Comparison of ENCODE assay signal across 18 cellular contexts in the genomic region with DNA sequence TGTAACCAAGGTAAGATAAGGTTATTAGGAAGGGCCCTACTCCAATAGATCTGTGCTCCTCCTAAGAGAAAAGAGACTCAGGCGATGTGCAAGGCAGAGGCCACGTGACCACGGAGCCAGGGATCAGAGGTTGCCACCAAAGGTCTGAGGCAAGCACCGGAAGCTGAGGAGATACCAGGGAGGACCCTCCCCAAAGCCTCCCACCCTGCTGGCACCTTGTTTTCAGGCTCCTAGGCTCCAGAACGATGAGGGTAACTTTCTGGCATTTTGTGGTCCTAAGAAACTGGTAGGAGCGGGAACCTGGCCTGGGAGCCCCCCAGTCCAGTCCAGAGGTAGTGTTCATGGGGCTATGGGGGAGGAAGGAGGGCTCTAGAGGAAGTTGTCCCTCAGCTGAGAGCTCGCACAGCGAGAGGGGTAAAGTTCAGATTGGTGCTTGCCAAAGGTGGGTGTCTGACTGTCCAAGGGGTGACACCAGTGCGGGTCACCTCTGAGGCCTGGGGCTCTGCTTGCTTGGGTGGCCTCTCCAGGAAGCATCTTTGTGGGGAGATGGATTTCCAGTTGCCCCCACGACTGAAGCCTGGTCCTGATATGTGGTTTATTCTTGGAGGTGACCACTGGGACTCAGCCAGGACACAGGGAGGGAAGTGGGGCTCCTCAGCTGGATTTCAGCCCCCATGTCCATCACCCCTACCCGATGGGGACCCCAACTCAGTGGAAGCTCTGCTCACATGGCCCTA. TPM values are rescaled to one million over a fixed set of nuclear protein-coding genes. Genes with fewer than 3 reads are reported as not detected.
DNase-seq lines count a peak whose midpoint lies in the region; ATAC-seq, FAIRE-seq and TF ChIP-seq lines count a peak whose summit lies in the region.
"Had no signal": no experiment of that assay in that cellular context is flagged by ENCODE, and none has a peak within 500 bp of the region (broad histone marks: within the 10 kb centered on the region; RNA-seq: fewer than 3 reads in every experiment).

No MANE protein-coding gene starts in this region.

- H3K4ac ChIP-seq in IMR-90 (ENCODE audit: low read depth, low read length): no peak overlapping the region

- peaks cover 17% of the 10 kb centered on the region for H3K4me1 ChIP-seq in CD4-positive, CD25-positive, alpha-beta regulatory T cell (ENCODE audit: control insufficient read depth, insufficient read depth, low read length, poor library complexity, severe bottlenecking)
- 0 out of 2 replicates have a peak, but pooled peaks cover 2% of the 10 kb centered on the region for H3K4me1 ChIP-seq in IMR-90 (ENCODE audit: control insufficient read depth, insufficient read depth, low read length)
- peaks cover 17 to 34% of the 10 kb centered on the region in 2 experiments for H3K4me1 ChIP-seq in K562 (replicated peaks in 1 of 2; ENCODE audit: control insufficient read depth in 2 of 2, insufficient read depth in 2 of 2, low read length in 2 of 2)

- no peak for DNase-seq in CD4-positive, CD25-positive, alpha-beta regulatory T cell
- DNase-seq in IMR-90: no peak
- no peak for DNase-seq in K562 (ENCODE audit: extremely low read depth in 1 of 4, low spot score in 3 of 4)
- DNase-seq in nephron progenitor cell: no peak
- no peak for DNase-seq in G401 (ENCODE audit: low spot score)
- no peak for DNase-seq in NCI-H187 (lab: John Stamatoyannopoulos, UW)
- no peak for DNase-seq in left colon
- DNase-seq: activated CD4-positive, CD25-positive, alpha-beta regulatory T cell; dorsolateral prefrontal cortex; GDM1; left ventricle myocardium inferior; NCI-H1105 treated with DMSO at 0.1 percent for 48 hours; SHP77 treated with DMSO at 0.1 percent for 48 hours; stimulated activated CD4-positive, alpha-beta T cell treated with anti-CD3 and anti-CD28 coated beads, Interleukin-4, amount 100 ng/mL, for 1 hour had no signal

- H3K9me3 Mint-ChIP-seq in CD4-positive, CD25-positive, alpha-beta regulatory T cell: no peaks in the 10 kb centered on the region
- no peaks in the 10 kb centered on the region for H3K9me3 Mint-ChIP-seq in nephron progenitor cell

- H3K14ac ChIP-seq in IMR-90 (replicated peaks; ENCODE audit: low read depth, low read length): no peak overlapping the region

- H3K4me3 Mint-ChIP-seq in CD4-positive, CD25-positive, alpha-beta regulatory T cell: peak overlapping the region in 3 of 4 donors; percentile 73 to 82 (median 80)
- H3K4me3 Mint-ChIP-seq in nephron progenitor cell: peak overlapping the region; percentile 64

- intact Hi-C loops in IMR-90 (cut with micrococcal nuclease): no loop called here
- intact Hi-C loops in K562 (cut with micrococcal nuclease): no loop called here
- intact Hi-C loops in left colon (cut with DNase I, micrococcal nuclease): no loop called here

- ATAC-seq in CD4-positive, CD25-positive, alpha-beta regulatory T cell (ENCODE audit: low read depth in 2 of 2): no peak
- no peak for ATAC-seq in IMR-90 (ENCODE audit: low read depth)
- no peak for ATAC-seq in K562
- no peak for ATAC-seq in HG03469 (IDR thresholded peaks at IDR 0.05; ENCODE audit: unreplicated experiment)
- no peak for ATAC-seq in left colon
- ATAC-seq: GM12878 had no signal

- no peaks in the 10 kb centered on the region; a peak in 2 of 4 replicates for H3K79me1 ChIP-seq in IMR-90 (ENCODE audit: low read depth in 1 of 2, low read length in 2 of 2)

- POLR2A ChIA-PET in IMR-90 (lab: Charles Lee; ENCODE audit: unreplicated experiment): no interaction called here
- POLR2A ChIA-PET in K562 (lab: Yijun Ruan, JAX): interaction anchor here (0.6 to 1.8 kb wide), 4 partner anchors 10 to 19 kb away, joined by 3 to 5 read pairs (median 4); no protein-coding TSS in a partner anchor

- BruUV-seq in IMR-90 (replicated peaks; lab: Mats Ljungman, UMichigan) (no TSS peak), K562 (replicated peaks; lab: Mats Ljungman, UMichigan) (no TSS peak)

- no peak overlapping the region for H4K91ac ChIP-seq in IMR-90 (ENCODE audit: insufficient read depth, low read depth, low read length)

- no peaks in the 10 kb centered on the region for H3K79me2 ChIP-seq in K562 (ENCODE audit: control insufficient read depth, insufficient read depth, low read length)

- no peak for TF ChIP-seq CTCF in IMR-90 (conservative IDR thresholded peaks at IDR 0.05; ENCODE audit: low read depth, low read length)
- TF ChIP-seq CTCF in K562 (IDR thresholded peaks at IDR 0.05 in 2 of 3, conservative IDR thresholded peaks at IDR 0.05 in 1 of 3; ENCODE audit: insufficient read depth in 2 of 3, low read depth in 1 of 3, low read length in 3 of 3): no peak
- TF ChIP-seq CTCF in nephron progenitor cell (IDR thresholded peaks at IDR 0.05): no peak

- H3K9me1 ChIP-seq in IMR-90 (ENCODE audit: insufficient read depth, low read length) (0 out of 2 replicates have a peak, but pooled peaks cover 2% of the 10 kb centered on the region), K562 (ENCODE audit: control insufficient read depth, insufficient read depth, low read length) (no peaks in the 10 kb centered on the region)

- H3K27ac Mint-ChIP-seq in CD4-positive, CD25-positive, alpha-beta regulatory T cell: peak overlapping the region in 2 of 3 donors; percentile 88 to 89
- no peak overlapping the region for H3K27ac Mint-ChIP-seq in nephron progenitor cell

- TF ChIP-seq RAD21 in IMR-90 (IDR thresholded peaks at IDR 0.05; ENCODE audit: low read length) (no peak), K562 (CRISPR knock-in tag; conservative IDR thresholded peaks at IDR 0.05 in 1 of 2, IDR thresholded peaks at IDR 0.05 in 1 of 2) (no peak)

- no peak overlapping the region for H3K18ac ChIP-seq in IMR-90 (ENCODE audit: low read depth, low read length)

- in situ Hi-C loops in IMR-90 (cut with MboI; ENCODE audit: low sequenced_read_pairs): no loop called here
- in situ Hi-C loops in K562 (cut with MboI): no loop called here
- in situ Hi-C loops in G401 (cut with HindIII; ENCODE audit: low sequenced_read_pairs): no loop called here

- no peak overlapping the region for H3K4me2 ChIP-seq in IMR-90 (ENCODE audit: low read depth, low read length)
- no peak overlapping the region for H3K4me2 ChIP-seq in K562 (ENCODE audit: insufficient read depth, low read length)

- no peak overlapping the region for H2BK20ac ChIP-seq in IMR-90 (ENCODE audit: low read depth, low read length)

- H2BK5ac ChIP-seq in IMR-90 (ENCODE audit: low read depth, low read length, poor library complexity, severe bottlenecking): no peak overlapping the region

- H3K36me3 Mint-ChIP-seq in CD4-positive, CD25-positive, alpha-beta regulatory T cell: no peaks in the 10 kb centered on the region
- H3K36me3 Mint-ChIP-seq in nephron progenitor cell (ENCODE audit: low read depth): no peaks in the 10 kb centered on the region

- H4K8ac ChIP-seq in IMR-90 (ENCODE audit: low read depth in 2 of 2, low read length in 2 of 2): no peak overlapping the region

- no peak overlapping the region for H2BK15ac ChIP-seq in IMR-90 (ENCODE audit: low read depth, low read length)

- no peak overlapping the region for H4K5ac ChIP-seq in IMR-90 (ENCODE audit: low read depth, low read length)

- H3K9ac ChIP-seq in IMR-90 (ENCODE audit: low read depth, low read length) (no peak overlapping the region), K562 (ENCODE audit: insufficient read depth in 1 of 2, low read depth in 2 of 2, low read length in 2 of 2) (peak overlapping the region; percentile 20 to 85; a peak in 3 of 4 replicates)

- H3K27me3 Mint-ChIP-seq in CD4-positive, CD25-positive, alpha-beta regulatory T cell: no peaks in the 10 kb centered on the region
- H3K27me3 Mint-ChIP-seq in nephron progenitor cell (ENCODE audit: low read depth, poor library complexity): peaks cover 33% of the 10 kb centered on the region

- no peak overlapping the region for H3K23ac ChIP-seq in IMR-90 (ENCODE audit: low read depth, low read length)

- no peak for TF ChIP-seq EP300 in K562 (IDR thresholded peaks at IDR 0.05; ENCODE audit: low read length)

- H2AFZ ChIP-seq in IMR-90 (replicated peaks; ENCODE audit: low read length, poor library complexity) (no peak overlapping the region), K562 (ENCODE audit: low read depth, low read length) (no peak overlapping the region)

- no peak overlapping the region for H3K56ac ChIP-seq in IMR-90 (ENCODE audit: extremely low read depth, insufficient read depth, low read length)

- H2BK120ac ChIP-seq in IMR-90 (ENCODE audit: low read depth, low read length): no peak overlapping the region

- peaks cover 4 to 24% (median 13%) of the 10 kb centered on the region in 4 donors for H3K4me1 Mint-ChIP-seq in CD4-positive, CD25-positive, alpha-beta regulatory T cell
- H3K4me1 Mint-ChIP-seq in nephron progenitor cell: peaks cover 56% of the 10 kb centered on the region

- no peak for FAIRE-seq in K562 (lab: Jason Lieb, UNC)
- FAIRE-seq: GM12878, pancreas had no signal

- peak overlapping the region; percentile 76 for H2AK9ac ChIP-seq in IMR-90 (replicated peaks; ENCODE audit: low read depth, low read length, poor library complexity)

- no peak overlapping the region for H3K27ac ChIP-seq in CD4-positive, CD25-positive, alpha-beta regulatory T cell (ENCODE audit: insufficient read depth, low read length, poor library complexity, severe bottlenecking)
- H3K27ac ChIP-seq in IMR-90 (ENCODE audit: insufficient read depth, low read length): no peak overlapping the region
- no peak overlapping the region for H3K27ac ChIP-seq in K562 (ENCODE audit: extremely low read depth, low read depth, low read length)
- H3K27ac ChIP-seq: dorsolateral prefrontal cortex, left ventricle myocardium inferior, pancreas, suprapubic skin had no signal

- CTCF ChIA-PET in IMR-90 (lab: Yijun Ruan, JAX) (no interaction called here), K562 (lab: Yijun Ruan, JAX; ENCODE audit: low intra/inter-chr PET ratio) (no interaction called here)

- dilution Hi-C loops in IMR-90 (cut with HindIII; ENCODE audit: low sequenced_read_pairs, unreplicated experiment): no loop called here

- H3K9me3 ChIP-seq in CD4-positive, CD25-positive, alpha-beta regulatory T cell (ENCODE audit: control insufficient read depth in 2 of 2, low read length in 2 of 2): no peaks in the 10 kb centered on the region
- no peaks in the 10 kb centered on the region for H3K9me3 ChIP-seq in IMR-90 (ENCODE audit: control insufficient read depth, insufficient read depth, low read length)
- H3K9me3 ChIP-seq in K562 (replicated peaks; ENCODE audit: control insufficient read depth, insufficient read depth, low read depth, low read length): no peaks in the 10 kb centered on the region
- H3K9me3 ChIP-seq: left ventricle myocardium inferior, pancreas, suprapubic skin had no signal

- 96% methylated on average over 4 of the region's 11 CpGs; no CpG with 5 or more reads in 1 of the 2 experiments for WGBS in IMR-90 (ENCODE audit: extremely low coverage in 2 of 2, insufficient read length in 1 of 2), 2 experiments
- WGBS in K562 (ENCODE audit: insufficient coverage, low coverage, missing lambda C conversion rate): 72% methylated on average over 11 of the region's 11 CpGs

- H3K4me3 ChIP-seq in CD4-positive, CD25-positive, alpha-beta regulatory T cell (ENCODE audit: low read depth, low read length): no peak overlapping the region
- H3K4me3 ChIP-seq in IMR-90 (ENCODE audit: insufficient read depth, low read depth, low read length) (no peak overlapping the region), K562 (no peak overlapping the region)
- H3K4me3 ChIP-seq: pancreas had no signal

- no peaks in the 10 kb centered on the region for H3K27me3 ChIP-seq in CD4-positive, CD25-positive, alpha-beta regulatory T cell (ENCODE audit: control insufficient read depth, insufficient read depth, low read length)
- peaks cover 2% of the 10 kb centered on the region; the same call in 1 of the 2 replicates for H3K27me3 ChIP-seq in IMR-90 (ENCODE audit: control insufficient read depth, insufficient read depth, low read length)
- no peaks in the 10 kb centered on the region for H3K27me3 ChIP-seq in K562 (ENCODE audit: control insufficient read depth in 2 of 2, insufficient read depth in 2 of 2, low read length in 2 of 2)
- H3K27me3 ChIP-seq: pancreas, suprapubic skin had no signal

- TF ChIP-seq POLR2A in IMR-90 (IDR thresholded peaks at IDR 0.05; ENCODE audit: low read depth, low read length) (no peak), K562 (conservative IDR thresholded peaks at IDR 0.05) (no peak)

- no peaks in the 10 kb centered on the region for H3K36me3 ChIP-seq in CD4-positive, CD25-positive, alpha-beta regulatory T cell (ENCODE audit: control insufficient read depth, insufficient read depth, low read length)
- H3K36me3 ChIP-seq in IMR-90 (ENCODE audit: control insufficient read depth, insufficient read depth, low read length): no peaks in the 10 kb centered on the region
- no peaks in the 10 kb centered on the region for H3K36me3 ChIP-seq in K562 (ENCODE audit: control insufficient read depth, insufficient read depth, low read length)
- H3K36me3 ChIP-seq: left ventricle myocardium inferior, pancreas, suprapubic skin had no signal

- H2AK5ac ChIP-seq in IMR-90 (ENCODE audit: low read depth, low read length): no peak overlapping the region; the same call in 1 of the 2 replicates

- H4K20me1 ChIP-seq in IMR-90 (ENCODE audit: insufficient read depth, low read length) (no peaks in the 10 kb centered on the region), K562 (replicated peaks; ENCODE audit: control insufficient read depth, insufficient read depth, low read length) (no peaks in the 10 kb centered on the region)

RNA-seq across cellular contexts. Expression of gene LETM1, which starts 7.5 kb away (rescaled TPM):
- total RNA-seq in CD4-positive, CD25-positive, alpha-beta regulatory T cell: 41.8 TPM
- 10 to 100 TPM; 10.3 to 13.0 (median 12.3) TPM for polyA plus RNA-seq in CD4-positive, CD25-positive, alpha-beta regulatory T cell
- total RNA-seq in IMR-90 (2012; rRNA removed): 49.3 and 68.0 TPM in 2 replicates
- polyA plus RNA-seq in IMR-90 (2012; rRNA removed): 25.0 and 28.2 TPM in 2 replicates
- 14.8 and 16.4 TPM in 2 replicates for polyA plus RNA-seq in IMR-90 (2012; cell fraction: cytosol; rRNA removed)
- 60.7 and 127 TPM in 2 replicates for polyA plus RNA-seq in IMR-90 (2012; cell fraction: nucleus; rRNA removed; ENCODE audit: low replicate concordance)
- 127 and 320 TPM in 2 replicates for total RNA-seq in K562 (2011; cell fraction: chromatin; rRNA removed; ENCODE audit: low replicate concordance)
- 226 and 230 TPM in 2 replicates for total RNA-seq in K562 (2011; cell fraction: nucleolus; rRNA removed)
- 127 and 144 TPM in 2 replicates for total RNA-seq in K562 (2011; cell fraction: nucleoplasm; rRNA removed)
- 99.1 and 118 TPM in 2 replicates for total RNA-seq in K562 (2014; rRNA removed)
- total RNA-seq in K562 (2014; rRNA removed; fragmentation: Illumina TruSeq; extraction: Trizol): 26.9 and 33.1 TPM in 2 replicates
- 48.3 and 49.6 TPM in 2 replicates for total RNA-seq in K562 (2015; rRNA removed; fragmentation: Illumina TruSeq; extraction: Trizol)
- total RNA-seq in K562 (2021): 105 and 109 TPM in 2 replicates
- polyA plus RNA-seq in K562 (2011; rRNA removed): 28.3 and 38.6 TPM in 2 replicates
- polyA plus RNA-seq in K562 (2011; cell fraction: cytosol; rRNA removed): 25.3 and 48.8 TPM in 2 replicates
- 122 and 226 TPM in 2 replicates for polyA plus RNA-seq in K562 (2011; cell fraction: nucleus; rRNA removed)
- polyA plus RNA-seq in K562 (2012): 34.0 and 53.2 TPM in 2 replicates
- polyA plus RNA-seq in K562 (2014; fragmentation: Illumina TruSeq; extraction: Trizol): 35.0 and 44.2 TPM in 2 replicates
- polyA plus RNA-seq in K562 (2014; fragmentation: Nextera tagmentation; extraction: Ambion mirVana): 1 to 10 TPM; 3.9 to 5.6 TPM
- polyA plus RNA-seq in K562 (2014; rRNA removed): 67.7 and 72.0 TPM in 2 replicates
- 43.8 and 47.1 TPM in 2 replicates for polyA minus RNA-seq in K562 (2011; rRNA and poly(A)+ RNA removed)
- 67.2 and 76.8 TPM in 2 replicates for polyA minus RNA-seq in K562 (2011; cell fraction: cytosol; rRNA and poly(A)+ RNA removed)
- 76.1 and 82.1 TPM in 2 replicates for polyA minus RNA-seq in K562 (2011; cell fraction: nucleus; rRNA and poly(A)+ RNA removed)
- 67.5 and 83.2 TPM in 2 replicates for total RNA-seq in G401 (2014; rRNA removed; shearing (Covaris generic))
- total RNA-seq in left colon: 100 to 1,000 TPM; 112 to 160 TPM

RNA-seq across cellular contexts. Expression of gene NSD2, which starts 7.7 kb away (rescaled TPM):
- 95.8 TPM for total RNA-seq in CD4-positive, CD25-positive, alpha-beta regulatory T cell
- polyA plus RNA-seq in CD4-positive, CD25-positive, alpha-beta regulatory T cell: 1 to 10 TPM; 5.9 to 7.6 (median 7.0) TPM
- 62.2 and 68.1 TPM in 2 replicates for total RNA-seq in IMR-90 (2012; rRNA removed)
- polyA plus RNA-seq in IMR-90 (2012; rRNA removed): 29.4 and 35.9 TPM in 2 replicates
- polyA plus RNA-seq in IMR-90 (2012; cell fraction: cytosol; rRNA removed): 16.7 and 21.3 TPM in 2 replicates
- 73.1 and 75.4 TPM in 2 replicates for polyA plus RNA-seq in IMR-90 (2012; cell fraction: nucleus; rRNA removed; ENCODE audit: low replicate concordance)
- total RNA-seq in K562 (2011; cell fraction: chromatin; rRNA removed; ENCODE audit: low replicate concordance): 289 and 389 TPM in 2 replicates
- 139 and 156 TPM in 2 replicates for total RNA-seq in K562 (2011; cell fraction: nucleolus; rRNA removed)
- total RNA-seq in K562 (2011; cell fraction: nucleoplasm; rRNA removed): 199 and 236 TPM in 2 replicates
- total RNA-seq in K562 (2014; rRNA removed): 51.8 and 60.7 TPM in 2 replicates
- 76.3 and 81.4 TPM in 2 replicates for total RNA-seq in K562 (2014; rRNA removed; fragmentation: Illumina TruSeq; extraction: Trizol)
- 55.7 and 58.8 TPM in 2 replicates for total RNA-seq in K562 (2015; rRNA removed; fragmentation: Illumina TruSeq; extraction: Trizol)
- 112 and 126 TPM in 2 replicates for total RNA-seq in K562 (2021)
- 48.5 and 59.2 TPM in 2 replicates for polyA plus RNA-seq in K562 (2011; rRNA removed)
- polyA plus RNA-seq in K562 (2011; cell fraction: cytosol; rRNA removed): 29.9 and 35.2 TPM in 2 replicates
- 134 and 155 TPM in 2 replicates for polyA plus RNA-seq in K562 (2011; cell fraction: nucleus; rRNA removed)
- 52.3 and 53.7 TPM in 2 replicates for polyA plus RNA-seq in K562 (2012)
- 62.7 and 74.1 TPM in 2 replicates for polyA plus RNA-seq in K562 (2014; fragmentation: Illumina TruSeq; extraction: Trizol)
- 1 to 10 TPM; 6.4 to 9.7 TPM for polyA plus RNA-seq in K562 (2014; fragmentation: Nextera tagmentation; extraction: Ambion mirVana)
- polyA plus RNA-seq in K562 (2014; rRNA removed): 53.5 and 58.5 TPM in 2 replicates
- 106 and 124 TPM in 2 replicates for polyA minus RNA-seq in K562 (2011; rRNA and poly(A)+ RNA removed)
- 58.0 and 70.8 TPM in 2 replicates for polyA minus RNA-seq in K562 (2011; cell fraction: cytosol; rRNA and poly(A)+ RNA removed)
- 57.1 and 96.7 TPM in 2 replicates for polyA minus RNA-seq in K562 (2011; cell fraction: nucleus; rRNA and poly(A)+ RNA removed)
- 44.4 and 86.9 TPM in 2 replicates for total RNA-seq in G401 (2014; rRNA removed; shearing (Covaris generic))
- total RNA-seq in left colon: 100 to 1,000 TPM in 1 of 2 donors, 10 to 100 TPM in 1; 64.5 to 115 TPM
